Comparison of ENCODE assay signal across 18 cellular contexts in the genomic region with DNA sequence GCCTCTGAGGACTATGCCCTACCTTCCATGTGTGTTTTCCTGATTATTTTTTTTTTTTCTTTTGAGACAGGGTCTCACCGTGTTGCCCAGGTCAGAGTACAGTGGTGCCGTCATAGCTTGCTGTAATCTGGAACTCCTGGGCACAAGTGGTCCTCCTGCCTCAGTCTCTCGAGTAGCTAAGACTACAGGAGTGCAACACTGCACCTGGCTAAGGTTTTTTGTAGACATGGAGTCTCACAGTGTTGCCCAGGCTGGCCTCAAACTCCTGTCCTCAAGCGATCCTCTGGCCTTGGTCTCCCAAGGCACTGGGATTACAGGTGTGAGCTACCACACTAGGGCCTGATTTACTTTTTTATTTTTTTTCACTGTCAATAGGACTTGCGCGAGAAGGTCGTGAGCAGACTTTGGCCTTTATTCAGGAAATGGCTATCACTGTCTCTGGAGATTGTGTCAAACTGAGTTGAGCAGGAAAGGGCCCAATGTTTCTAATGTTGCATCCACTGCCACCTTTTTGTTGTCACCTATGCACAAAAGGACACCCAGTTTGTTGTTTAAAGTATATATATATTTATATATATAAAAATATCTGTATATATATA. TPM values are rescaled to one million over a fixed set of nuclear protein-coding genes. Genes with fewer than 3 reads are reported as not detected.
DNase-seq lines count a peak whose midpoint lies in the region; ATAC-seq and TF ChIP-seq lines count a peak whose summit lies in the region.
"Had no signal": no experiment of that assay in that cellular context is flagged by ENCODE, and none has a peak within 500 bp of the region (broad histone marks: within the 10 kb centered on the region; RNA-seq: fewer than 3 reads in every experiment).

No MANE protein-coding gene starts in this region.

- no peaks in the 10 kb centered on the region for H3F3A ChIP-seq in MM.1S (ENCODE audit: insufficient read depth, low read length)

- H3K27ac Mint-ChIP-seq in WTC11 = peak overlapping the region; percentile 79; the same call in 1 of the 2 replicates
- H3K27ac Mint-ChIP-seq in Calu3 (ENCODE audit: unreplicated experiment) = no peak overlapping the region
- H3K27ac Mint-ChIP-seq: CD14-positive monocyte had no signal

- peak overlapping the region in 4 of 11 experiments; percentile 16 to 53 (median 22); a peak in 3 of 22 replicates for H3K9ac ChIP-seq in BLaER1 treated with 17β-estradiol and CSF1 and Interleukin-3, amounts not matched to agents 10 nM and 100 nM
- no peak overlapping the region for H3K9ac ChIP-seq in MM.1S (ENCODE audit: low read length)

- H3K27me3 Mint-ChIP-seq in WTC11 (ENCODE audit: low read depth) (no peaks in the 10 kb centered on the region), Calu3 (ENCODE audit: unreplicated experiment) (no peaks in the 10 kb centered on the region)

- no peaks in the 10 kb centered on the region for H3K27me3 ChIP-seq in BLaER1 treated with 17β-estradiol and CSF1 and Interleukin-3, amounts not matched to agents 10 nM and 100 nM
- H3K27me3 ChIP-seq in psoas muscle (ENCODE audit: insufficient read depth in 3 of 3, low read length in 2 of 3) (no peaks in the 10 kb centered on the region), MM.1S (replicated peaks; ENCODE audit: insufficient read depth, low read length) (no peaks in the 10 kb centered on the region)
- H3K27me3 ChIP-seq: MG63, Peyer's patch had no signal

- H3K4me1 ChIP-seq in BLaER1 treated with 17β-estradiol and CSF1 and Interleukin-3, amounts not matched to agents 10 nM and 100 nM = peaks cover 30 to 84% (median 39%) of the 10 kb centered on the region in 10 experiments
- H3K4me1 ChIP-seq in psoas muscle (peaks cover 15% of the 10 kb centered on the region), MM.1S (ENCODE audit: low read length) (no peaks in the 10 kb centered on the region)
- H3K4me1 ChIP-seq: Peyer's patch had no signal

- no peak overlapping the region for H3K4me3 ChIP-seq in BLaER1 treated with 17β-estradiol and CSF1 and Interleukin-3, amounts not matched to agents 10 nM and 100 nM
- no peak overlapping the region for H3K4me3 ChIP-seq in psoas muscle
- H3K4me3 ChIP-seq in MM.1S (ENCODE audit: low read length) = no peak overlapping the region
- H3K4me3 ChIP-seq: MG63, Peyer's patch had no signal

- H2AFZ ChIP-seq in MM.1S (ENCODE audit: low read length) = no peak overlapping the region

- H3K4me3 Mint-ChIP-seq in WTC11 = no peak overlapping the region
- no peak overlapping the region for H3K4me3 Mint-ChIP-seq in Calu3 (ENCODE audit: low read depth, unreplicated experiment)
- H3K4me3 Mint-ChIP-seq: CD14-positive monocyte had no signal

- H3K27ac ChIP-seq in BLaER1 treated with 17β-estradiol and CSF1 and Interleukin-3, amounts not matched to agents 10 nM and 100 nM = peak overlapping the region in 10 of 11 experiments; percentile 4 to 73 (median 58); a peak in 17 of 22 replicates
- H3K27ac ChIP-seq in psoas muscle (peak overlapping the region; percentile 76), MM.1S (ENCODE audit: low read length) (no peak overlapping the region)
- H3K27ac ChIP-seq: HL-60, Peyer's patch had no signal

- H3K4me2 ChIP-seq in BLaER1 treated with 17β-estradiol and CSF1 and Interleukin-3, amounts not matched to agents 10 nM and 100 nM = peak overlapping the region; percentile 51 to 86 (median 74)
- no peak overlapping the region for H3K4me2 ChIP-seq in MM.1S (ENCODE audit: low read depth, low read length)

- POLR2A ChIA-PET in WTC11 (lab: Charles Lee) = interaction anchor here (1.0 to 1.2 kb wide), 2 partner anchors 44 to 46 kb away, joined by 3 read pairs; no protein-coding TSS in a partner anchor

- H3K9me2 ChIP-seq in MM.1S (replicated peaks; ENCODE audit: insufficient read depth, low read length) = no peaks in the 10 kb centered on the region

- no peaks in the 10 kb centered on the region for H3K9me3 Mint-ChIP-seq in WTC11
- peaks cover 7% of the 10 kb centered on the region for H3K9me3 Mint-ChIP-seq in Calu3 (ENCODE audit: low read depth, unreplicated experiment)

- H3K36me3 ChIP-seq in BLaER1 treated with 17β-estradiol and CSF1 and Interleukin-3, amounts not matched to agents 10 nM and 100 nM = no peaks in the 10 kb centered on the region
- H3K36me3 ChIP-seq in psoas muscle (ENCODE audit: insufficient read depth in 1 of 2, low read depth in 1 of 2) = no peaks in the 10 kb centered on the region
- no peaks in the 10 kb centered on the region for H3K36me3 ChIP-seq in MM.1S (replicated peaks; ENCODE audit: insufficient read depth, low read length)
- H3K36me3 ChIP-seq: MG63, Peyer's patch had no signal

- ATAC-seq in WTC11 (no peak), left lobe of liver (peak; percentile 51), psoas muscle (no peak)
- ATAC-seq: HCT116 had no signal

- CTCF ChIA-PET in WTC11 (lab: Charles Lee) (no interaction called here), Calu3 (lab: Charles Lee) (no interaction called here)

- H4K20me1 ChIP-seq in BLaER1 treated with 17β-estradiol and CSF1 and Interleukin-3, amounts not matched to agents 10 nM and 100 nM = no peaks in the 10 kb centered on the region
- H4K20me1 ChIP-seq in MM.1S (ENCODE audit: insufficient read depth, low read length) = no peaks in the 10 kb centered on the region

- no peak for DNase-seq in WTC11 (ENCODE audit: low spot score)
- no peak for DNase-seq in left lobe of liver (ENCODE audit: low spot score)
- no peak for DNase-seq in psoas muscle
- no peak for DNase-seq in MM.1S
- DNase-seq in Calu3 = no peak
- DNase-seq in NCI-H446 treated with DMSO at 0.1 percent for 48 hours (lab: John Stamatoyannopoulos, UW) = no peak
- DNase-seq in putamen (ENCODE audit: low spot score) = no peak
- DNase-seq: DMS79 treated with DMSO at 0.1 percent for 48 hours, MG63, NCI-H187 treated with DMSO at 0.1 percent for 48 hours, NCI-H510A, NCI-H82, Peyer's patch, Right ventricle myocardium superior had no signal

- no peaks in the 10 kb centered on the region for H3K36me3 Mint-ChIP-seq in WTC11
- H3K36me3 Mint-ChIP-seq in Calu3 (ENCODE audit: insufficient read depth, unreplicated experiment) = no peaks in the 10 kb centered on the region
- H3K36me3 Mint-ChIP-seq: CD14-positive monocyte had no signal

- no TSS peak for BruUV-seq in Calu3 (replicated peaks; lab: Mats Ljungman, UMichigan)

- no peaks in the 10 kb centered on the region for H3K79me2 ChIP-seq in MM.1S (ENCODE audit: low read length)

- H3K4me1 Mint-ChIP-seq in WTC11 (peaks cover 77% of the 10 kb centered on the region), Calu3 (ENCODE audit: low read depth, unreplicated experiment) (no peaks in the 10 kb centered on the region)
- H3K4me1 Mint-ChIP-seq: CD14-positive monocyte had no signal

- H3K9me3 ChIP-seq in BLaER1 treated with 17β-estradiol and CSF1 and Interleukin-3, amounts not matched to agents 10 nM and 100 nM (replicated peaks in 1 of 11) = peaks cover 0 to 11% (median 0%) of the 10 kb centered on the region in 11 experiments; a peak in 5 of 22 replicates
- H3K9me3 ChIP-seq in psoas muscle (no peaks in the 10 kb centered on the region), MM.1S (replicated peaks; ENCODE audit: insufficient read depth, low read length) (no peaks in the 10 kb centered on the region)
- H3K9me3 ChIP-seq: MG63, Peyer's patch had no signal

- 73 to 79% (median 77%) methylated on average over 7 of the region's 7 CpGs for WGBS in psoas muscle, 3 donors

- no peak for TF ChIP-seq CTCF in WTC11 (IDR thresholded peaks at IDR 0.05)
- no peak for TF ChIP-seq CTCF in psoas muscle (IDR thresholded peaks at IDR 0.05)
- no peak for TF ChIP-seq CTCF in MM.1S (IDR thresholded peaks at IDR 0.05; ENCODE audit: low read length)
- no peak for TF ChIP-seq CTCF in Calu3 (IDR thresholded peaks at IDR 0.05; ENCODE audit: unreplicated experiment)

- intact Hi-C loops in psoas muscle (cut with DNase I) = no loop called here
- intact Hi-C loops in Calu3 (cut with micrococcal nuclease; ENCODE audit: unreplicated experiment) = no loop called here

TF ChIP-seq in WTC11, 78 proteins besides CTCF, POLR2A, EP300 and RAD21:
- TF ChIP-seq ZNF219 (CRISPR knock-in tag; IDR thresholded peaks at IDR 0.05; ENCODE audit: borderline replicate concordance) (no peak), ZNF121 (CRISPR knock-in tag; IDR thresholded peaks at IDR 0.05) (peak; percentile 93)

RNA-seq across cellular contexts. Expression of a gene that starts 47.7 kb away (rescaled TPM):
- total RNA-seq in WTC11 (2021) = 8.0 to 13.2 TPM (median 9.4 TPM) in 3 replicates
- total RNA-seq in left lobe of liver = 1.7 TPM
- 10 to 100 TPM in 1 of 4 donors, 1 to 10 TPM in 3; 2.4 to 10.2 (median 7.0) TPM for total RNA-seq in psoas muscle
- 1 to 10 TPM; 1.3 to 2.4 (median 1.5) TPM for polyA plus RNA-seq in psoas muscle
- total RNA-seq in Calu3 (2022) = not detected in 2 replicates
- polyA plus RNA-seq: CD14-positive monocyte had no signal
